1 cellular context compared by ENCODE assay signal in the genomic region with DNA sequence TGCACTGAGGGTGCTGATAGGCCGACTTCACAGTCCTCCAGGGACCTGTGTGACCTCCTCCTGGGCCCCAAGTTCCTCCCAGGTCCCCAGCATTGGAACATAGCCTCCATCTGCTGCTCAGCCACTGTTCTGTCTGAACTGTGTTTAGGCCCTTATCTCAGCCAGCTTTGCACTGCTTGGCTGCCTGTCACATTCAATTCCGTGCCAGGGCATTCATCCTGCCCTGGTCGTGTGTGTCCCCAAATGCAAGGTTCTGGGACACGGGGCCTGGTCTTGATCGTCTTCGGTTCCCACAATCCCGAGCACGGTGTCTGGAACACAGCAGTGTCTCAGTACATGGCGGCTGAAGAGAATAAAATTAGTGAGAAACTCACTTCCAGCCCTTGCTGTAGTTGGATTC.
TF ChIP-seq lines count a peak whose summit lies in the region.

No MANE protein-coding gene starts in this region.

TF ChIP-seq in HepG2, 621 proteins besides CTCF, POLR2A, EP300 and RAD21:
- TF ChIP-seq TAF1 (CRISPR knock-in tag; IDR thresholded peaks at IDR 0.05) (0 out of 2 replicates have a peak, but pooled peaks have one; percentile 13), MXD4 (CRISPR knock-in tag; IDR thresholded peaks at IDR 0.05) (no peak), HDAC1 (CRISPR knock-in tag; IDR thresholded peaks at IDR 0.05) (no peak), RAD51 (IDR thresholded peaks at IDR 0.05; ENCODE audit: borderline replicate concordance) (no peak), STAT5B (CRISPR knock-in tag; IDR thresholded peaks at IDR 0.05) (no peak), RBM39 (IDR thresholded peaks at IDR 0.05; ENCODE audit: low read depth, low read length, poor library complexity, severe bottlenecking) (no peak), ZNF687 (CRISPR knock-in tag; IDR thresholded peaks at IDR 0.05) (peak; percentile 11; the same call in 1 of the 2 replicates), NRL (CRISPR knock-in tag; IDR thresholded peaks at IDR 0.05; ENCODE audit: borderline replicate concordance) (peak; percentile 29; the same call in 1 of the 2 replicates), FLYWCH1 (CRISPR knock-in tag; IDR thresholded peaks at IDR 0.05) (no peak), ZNF296 (CRISPR knock-in tag; conservative IDR thresholded peaks at IDR 0.05) (no peak)
- TF ChIP-seq, protein P1, sequence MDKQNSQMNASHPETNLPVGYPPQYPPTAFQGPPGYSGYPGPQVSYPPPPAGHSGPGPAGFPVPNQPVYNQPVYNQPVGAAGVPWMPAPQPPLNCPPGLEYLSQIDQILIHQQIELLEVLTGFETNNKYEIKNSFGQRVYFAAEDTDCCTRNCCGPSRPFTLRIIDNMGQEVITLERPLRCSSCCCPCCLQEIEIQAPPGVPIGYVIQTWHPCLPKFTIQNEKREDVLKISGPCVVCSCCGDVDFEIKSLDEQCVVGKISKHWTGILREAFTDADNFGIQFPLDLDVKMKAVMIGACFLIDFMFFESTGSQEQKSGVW (CRISPR knock-in tag; IDR thresholded peaks at IDR 0.05; ENCODE audit: borderline replicate concordance): no peak
- TF ChIP-seq, protein P2, sequence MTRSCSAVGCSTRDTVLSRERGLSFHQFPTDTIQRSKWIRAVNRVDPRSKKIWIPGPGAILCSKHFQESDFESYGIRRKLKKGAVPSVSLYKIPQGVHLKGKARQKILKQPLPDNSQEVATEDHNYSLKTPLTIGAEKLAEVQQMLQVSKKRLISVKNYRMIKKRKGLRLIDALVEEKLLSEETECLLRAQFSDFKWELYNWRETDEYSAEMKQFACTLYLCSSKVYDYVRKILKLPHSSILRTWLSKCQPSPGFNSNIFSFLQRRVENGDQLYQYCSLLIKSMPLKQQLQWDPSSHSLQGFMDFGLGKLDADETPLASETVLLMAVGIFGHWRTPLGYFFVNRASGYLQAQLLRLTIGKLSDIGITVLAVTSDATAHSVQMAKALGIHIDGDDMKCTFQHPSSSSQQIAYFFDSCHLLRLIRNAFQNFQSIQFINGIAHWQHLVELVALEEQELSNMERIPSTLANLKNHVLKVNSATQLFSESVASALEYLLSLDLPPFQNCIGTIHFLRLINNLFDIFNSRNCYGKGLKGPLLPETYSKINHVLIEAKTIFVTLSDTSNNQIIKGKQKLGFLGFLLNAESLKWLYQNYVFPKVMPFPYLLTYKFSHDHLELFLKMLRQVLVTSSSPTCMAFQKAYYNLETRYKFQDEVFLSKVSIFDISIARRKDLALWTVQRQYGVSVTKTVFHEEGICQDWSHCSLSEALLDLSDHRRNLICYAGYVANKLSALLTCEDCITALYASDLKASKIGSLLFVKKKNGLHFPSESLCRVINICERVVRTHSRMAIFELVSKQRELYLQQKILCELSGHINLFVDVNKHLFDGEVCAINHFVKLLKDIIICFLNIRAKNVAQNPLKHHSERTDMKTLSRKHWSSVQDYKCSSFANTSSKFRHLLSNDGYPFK (CRISPR knock-in tag; IDR thresholded peaks at IDR 0.05; ENCODE audit: borderline replicate concordance): no peak
